22 cellular contexts compared by ENCODE assay signal in genomic region chr1:12009318-12010001, GRCh38. TPM values are rescaled to one million over a fixed set of nuclear protein-coding genes. Genes with fewer than 3 reads are reported as not detected.
"Had no signal": no experiment of that assay in that cellular context is flagged by ENCODE, and none has a peak within 500 bp of the region (broad histone marks: within the 10 kb centered on the region; RNA-seq: fewer than 3 reads in every experiment).

No MANE protein-coding gene starts in this region.

- H3K4me3 Mint-ChIP-seq: activated naive CD4-positive, alpha-beta T cell treated with anti-CD3 and anti-CD28 coated beads for 36 hours; dendritic cell treated with granulocyte-macrophage colony-stimulating factor and Interleukin-4, amounts not matched to agents 40 ng/mL and 50 ng/mL, for 4 days; endodermal cell; nephron; stimulated activated effector memory CD8-positive, alpha-beta T cell treated with anti-CD3 and anti-CD28 coated beads, Interleukin-12 subunit alpha, Interleukin-12 subunit beta, amount 100 ng/mL, for 72 hours; stimulated activated naive CD8-positive, alpha-beta T cell treated with anti-CD3 and anti-CD28 coated beads, Interleukin-15, Interleukin-2, amounts not matched to agents 100 ng/mL and 50 ng/mL, for 24 hours; WTC11 had no signal

- H3K9me3 Mint-ChIP-seq: activated naive CD4-positive, alpha-beta T cell treated with anti-CD3 and anti-CD28 coated beads for 36 hours; dendritic cell treated with granulocyte-macrophage colony-stimulating factor and Interleukin-4, amounts not matched to agents 40 ng/mL and 50 ng/mL, for 4 days; nephron; stimulated activated effector memory CD8-positive, alpha-beta T cell treated with anti-CD3 and anti-CD28 coated beads, Interleukin-12 subunit alpha, Interleukin-12 subunit beta, amount 100 ng/mL, for 72 hours; stimulated activated naive CD8-positive, alpha-beta T cell treated with anti-CD3 and anti-CD28 coated beads, Interleukin-15, Interleukin-2, amounts not matched to agents 100 ng/mL and 50 ng/mL, for 24 hours had no signal

- H3K9me3 ChIP-seq: esophagus squamous epithelium, left lung, lower lobe of right lung, right lobe of liver, thoracic aorta had no signal

- H3K4me1 ChIP-seq: right lobe of liver had no signal

- H3K27ac Mint-ChIP-seq: activated naive CD4-positive, alpha-beta T cell treated with anti-CD3 and anti-CD28 coated beads for 36 hours; dendritic cell treated with granulocyte-macrophage colony-stimulating factor and Interleukin-4, amounts not matched to agents 40 ng/mL and 50 ng/mL, for 4 days; endodermal cell; nephron; stimulated activated effector memory CD8-positive, alpha-beta T cell treated with anti-CD3 and anti-CD28 coated beads, Interleukin-12 subunit alpha, Interleukin-12 subunit beta, amount 100 ng/mL, for 72 hours; stimulated activated naive CD8-positive, alpha-beta T cell treated with anti-CD3 and anti-CD28 coated beads, Interleukin-15, Interleukin-2, amounts not matched to agents 100 ng/mL and 50 ng/mL, for 24 hours; WTC11 had no signal

- H3K27me3 ChIP-seq: esophagus squamous epithelium, left lung, right lobe of liver had no signal

- ATAC-seq: left lung; lower lobe of right lung; right lobe of liver; stimulated activated effector memory CD8-positive, alpha-beta T cell treated with anti-CD3 and anti-CD28 coated beads, Interleukin-12 subunit alpha, Interleukin-12 subunit beta, amount 100 ng/mL, for 72 hours; WTC11 had no signal

- DNase-seq: activated effector memory CD4-positive, alpha-beta T cell treated with Interleukin-2 at 50 U/mL for 16 hours; activated naive CD4-positive, alpha-beta T cell treated with anti-CD3 and anti-CD28 coated beads for 36 hours; amniotic stem cell; endodermal cell; esophagus squamous epithelium; kidney glomerular epithelial cell; lower lobe of right lung; mesenchymal stem cell; right lobe of liver; stimulated activated CD4-positive, alpha-beta T cell treated with anti-CD3 and anti-CD28 coated beads, Interleukin-4, amount 100 ng/mL, for 24 hours; T-helper 2 cell; trophoblast cell had no signal

- H3K4me3 ChIP-seq: esophagus squamous epithelium, left lung, lower lobe of right lung, right lobe of liver, skin epidermis, thoracic aorta had no signal

- H3K27me3 Mint-ChIP-seq: dendritic cell treated with granulocyte-macrophage colony-stimulating factor and Interleukin-4, amounts not matched to agents 40 ng/mL and 50 ng/mL, for 4 days; stimulated activated naive CD8-positive, alpha-beta T cell treated with anti-CD3 and anti-CD28 coated beads, Interleukin-15, Interleukin-2, amounts not matched to agents 100 ng/mL and 50 ng/mL, for 24 hours had no signal

- H3K27ac ChIP-seq: esophagus squamous epithelium, left lung, lower lobe of right lung, right lobe of liver, skin epidermis, thoracic aorta had no signal

RNA-seq across cellular contexts. Expression of gene TNFRSF8, which starts 53.6 kb away (rescaled TPM):
- total RNA-seq: frontal cortex, osteocyte had no signal
